Comparison of ENCODE assay signal across 8 cellular contexts in the genomic region with DNA sequence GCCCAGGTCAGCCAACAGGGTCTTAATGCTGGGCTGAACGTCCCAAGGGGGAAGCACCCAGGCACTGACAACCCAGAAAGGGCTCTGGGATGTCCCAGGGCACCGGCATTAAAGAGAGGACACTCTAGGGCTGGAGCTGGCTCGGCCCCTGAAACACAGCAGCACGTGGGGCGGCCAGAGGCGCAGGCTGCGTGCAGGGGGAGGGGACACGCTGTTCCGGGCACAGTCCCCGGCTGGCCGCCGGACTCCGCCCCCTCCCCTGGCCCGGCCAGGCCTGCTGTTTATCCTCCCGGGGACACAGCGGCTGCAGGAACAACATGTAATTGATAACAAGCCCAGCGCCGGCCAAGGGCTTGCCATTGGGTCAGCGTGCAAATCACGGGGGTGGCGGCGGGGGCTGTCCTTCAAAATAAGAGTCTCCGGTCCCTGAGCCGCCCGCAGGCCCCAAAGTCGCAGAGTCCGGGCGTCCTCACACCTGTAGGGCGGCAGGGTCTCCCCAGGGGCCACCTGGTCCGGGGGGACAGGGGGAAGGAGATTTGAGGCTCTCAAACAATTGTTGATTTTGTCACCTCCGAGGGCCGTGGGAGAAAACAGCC. TPM values are rescaled to one million over a fixed set of nuclear protein-coding genes. Genes with fewer than 3 reads are reported as not detected.
DNase-seq lines count a peak whose midpoint lies in the region; ATAC-seq and TF ChIP-seq lines count a peak whose summit lies in the region.

No MANE protein-coding gene starts in this region.

- H3K27me3 ChIP-seq in RWPE2 (ENCODE audit: insufficient read depth, poor library complexity, severe bottlenecking) (peaks cover 31% of the 10 kb centered on the region), ectodermal cell (ENCODE audit: control insufficient read depth, insufficient read depth, low read length, poor library complexity, severe bottlenecking) (peaks cover 37% of the 10 kb centered on the region), right lobe of liver (no peaks in the 10 kb centered on the region)

- peak overlapping the region; percentile 71 for H3K4me3 Mint-ChIP-seq in activated naive CD4-positive, alpha-beta T cell treated with anti-CD3 and anti-CD28 coated beads, Interleukin-2, amount 10 ng/mL, durations not matched to agents 7 days and 5 days
- H3K4me3 Mint-ChIP-seq in stimulated activated naive CD8-positive, alpha-beta T cell treated with anti-CD3 and anti-CD28 coated beads, Interleukin-15, amount 100 ng/mL, for 72 hours: peak overlapping the region; percentile 73 to 79

- intact Hi-C loops in right lobe of liver (cut with DNase I): no loop called here

- H3K36me3 ChIP-seq in RWPE2 (ENCODE audit: low read depth) (no peaks in the 10 kb centered on the region), ectodermal cell (ENCODE audit: control insufficient read depth, insufficient read depth, low read length) (no peaks in the 10 kb centered on the region), right lobe of liver (peaks cover 0 to 14% (median 7%) of the 10 kb centered on the region in 4 donors)

- TF ChIP-seq POLR2A in right lobe of liver (IDR thresholded peaks at IDR 0.05): peak; percentile 88

- CTCF ChIA-PET in activated naive CD4-positive, alpha-beta T cell treated with anti-CD3 and anti-CD28 coated beads, Interleukin-2, amount 10 ng/mL, durations not matched to agents 7 days and 5 days (lab: Charles Lee): no interaction called here

- H3K36me3 Mint-ChIP-seq in activated naive CD4-positive, alpha-beta T cell treated with anti-CD3 and anti-CD28 coated beads, Interleukin-2, amount 10 ng/mL, durations not matched to agents 7 days and 5 days: peaks cover 2% of the 10 kb centered on the region
- no peaks in the 10 kb centered on the region for H3K36me3 Mint-ChIP-seq in activated naive CD4-positive, alpha-beta T cell treated with anti-CD3 and anti-CD28 coated beads, Interleukin-2, amount 50 U/mL, for 72 hours

- peaks cover 16% of the 10 kb centered on the region for H3K4me1 Mint-ChIP-seq in activated naive CD4-positive, alpha-beta T cell treated with anti-CD3 and anti-CD28 coated beads, Interleukin-2, amount 10 ng/mL, durations not matched to agents 7 days and 5 days
- H3K4me1 Mint-ChIP-seq in stimulated activated naive CD8-positive, alpha-beta T cell treated with anti-CD3 and anti-CD28 coated beads, Interleukin-15, amount 100 ng/mL, for 72 hours: peaks cover 16% of the 10 kb centered on the region

- H3K4me1 ChIP-seq in RWPE2 (ENCODE audit: insufficient read depth, poor library complexity, severe bottlenecking) (no peaks in the 10 kb centered on the region), ectodermal cell (ENCODE audit: control insufficient read depth, insufficient read depth, low read length) (peaks cover 7% of the 10 kb centered on the region), right lobe of liver (peaks cover 0 to 25% (median 9%) of the 10 kb centered on the region in 4 donors)

- no peak for DNase-seq in activated naive CD4-positive, alpha-beta T cell treated with anti-CD3 and anti-CD28 coated beads, Interleukin-2, amount 10 ng/mL, durations not matched to agents 7 days and 5 days
- no peak for DNase-seq in activated naive CD4-positive, alpha-beta T cell treated with anti-CD3 and anti-CD28 coated beads, Interleukin-2, amount 50 U/mL, for 72 hours (ENCODE audit: low spot score in 2 of 2)
- DNase-seq in RWPE2 (ENCODE audit: low spot score) (no peak), right lobe of liver (peak; percentile 96 to 98 (median 98)), NCI-H345 treated with DMSO at 0.1 percent for 48 hours (lab: John Stamatoyannopoulos, UW; ENCODE audit: unreplicated experiment) (no peak)
- no peak for DNase-seq in stimulated activated naive CD8-positive, alpha-beta T cell treated with anti-CD3 and anti-CD28 coated beads, Interleukin-15, amount 100 ng/mL, for 72 hours

- H3K9me3 ChIP-seq in RWPE2 (ENCODE audit: severe bottlenecking) (no peaks in the 10 kb centered on the region), ectodermal cell (ENCODE audit: control insufficient read depth, low read length) (no peaks in the 10 kb centered on the region), right lobe of liver (no peaks in the 10 kb centered on the region)

- no peak for ATAC-seq in activated naive CD4-positive, alpha-beta T cell treated with anti-CD3 and anti-CD28 coated beads, Interleukin-2, amount 50 U/mL, for 72 hours
- ATAC-seq in RWPE2 (ENCODE audit: low read depth) (peak; percentile 6; the same call in 1 of the 3 replicates), right lobe of liver (peak; percentile 53 to 72 (median 67)), GM21825 (IDR thresholded peaks at IDR 0.05; ENCODE audit: unreplicated experiment) (no peak)
- ATAC-seq in stimulated activated naive CD8-positive, alpha-beta T cell treated with anti-CD3 and anti-CD28 coated beads, Interleukin-15, amount 100 ng/mL, for 72 hours: no peak

- no peaks in the 10 kb centered on the region for H3K9me3 Mint-ChIP-seq in activated naive CD4-positive, alpha-beta T cell treated with anti-CD3 and anti-CD28 coated beads, Interleukin-2, amount 10 ng/mL, durations not matched to agents 7 days and 5 days
- no peaks in the 10 kb centered on the region for H3K9me3 Mint-ChIP-seq in activated naive CD4-positive, alpha-beta T cell treated with anti-CD3 and anti-CD28 coated beads, Interleukin-2, amount 50 U/mL, for 72 hours
- no peaks in the 10 kb centered on the region for H3K9me3 Mint-ChIP-seq in stimulated activated naive CD8-positive, alpha-beta T cell treated with anti-CD3 and anti-CD28 coated beads, Interleukin-15, amount 100 ng/mL, for 72 hours

- H3K27ac ChIP-seq in RWPE2 (ENCODE audit: poor library complexity, severe bottlenecking) (no peak overlapping the region), ectodermal cell (ENCODE audit: insufficient read depth, low read depth, low read length, poor library complexity, severe bottlenecking) (no peak overlapping the region), right lobe of liver (peak overlapping the region; percentile 83 to 97 (median 97))

- 0 to 1% methylated on average over 32 of the region's 32 CpGs for WGBS in ectodermal cell, 2 experiments
- under 1% methylated on average over 17 of the region's 32 CpGs for WGBS in right lobe of liver (ENCODE audit: insufficient coverage, low coverage, low lambda C conversion rate, missing lambda C conversion rate)

- TF ChIP-seq CTCF in RWPE2 (IDR thresholded peaks at IDR 0.05; ENCODE audit: poor library complexity, severe bottlenecking) (no peak), right lobe of liver (IDR thresholded peaks at IDR 0.05) (no peak)

- no peak overlapping the region for H3K4me3 ChIP-seq in RWPE2 (ENCODE audit: severe bottlenecking)
- H3K4me3 ChIP-seq in ectodermal cell (ENCODE audit: insufficient read depth, low read depth, low read length): peak overlapping the region; percentile 53
- H3K4me3 ChIP-seq in right lobe of liver: peak overlapping the region; percentile 66 to 78 (median 73)

- H3K27ac Mint-ChIP-seq in activated naive CD4-positive, alpha-beta T cell treated with anti-CD3 and anti-CD28 coated beads, Interleukin-2, amount 10 ng/mL, durations not matched to agents 7 days and 5 days: peak overlapping the region; percentile 33
- no peak overlapping the region for H3K27ac Mint-ChIP-seq in activated naive CD4-positive, alpha-beta T cell treated with anti-CD3 and anti-CD28 coated beads, Interleukin-2, amount 50 U/mL, for 72 hours
- H3K27ac Mint-ChIP-seq in stimulated activated naive CD8-positive, alpha-beta T cell treated with anti-CD3 and anti-CD28 coated beads, Interleukin-15, amount 100 ng/mL, for 72 hours: peak overlapping the region in 1 of 2 donors; percentile 50

- H3K27me3 Mint-ChIP-seq in activated naive CD4-positive, alpha-beta T cell treated with anti-CD3 and anti-CD28 coated beads, Interleukin-2, amount 10 ng/mL, durations not matched to agents 7 days and 5 days: peaks cover 71% of the 10 kb centered on the region
- H3K27me3 Mint-ChIP-seq in stimulated activated naive CD8-positive, alpha-beta T cell treated with anti-CD3 and anti-CD28 coated beads, Interleukin-15, amount 100 ng/mL, for 72 hours: peaks cover 53% of the 10 kb centered on the region

RNA-seq across cellular contexts. Expression of a gene that starts 1.3 kb away (rescaled TPM):
- under 1 TPM in 1 of 2 donors, not detected in 1; 0.68 TPM for total RNA-seq in activated naive CD4-positive, alpha-beta T cell treated with anti-CD3 and anti-CD28 coated beads, Interleukin-2, amount 50 U/mL, for 72 hours
- polyA plus RNA-seq in ectodermal cell (2013, experiment 1 of 4): 2.9 TPM
- polyA plus RNA-seq in ectodermal cell (2013, experiment 2 of 4): 3.7 TPM
- 2.2 TPM for polyA plus RNA-seq in ectodermal cell (2013, experiment 3 of 4)
- 2.5 TPM for polyA plus RNA-seq in ectodermal cell (2013, experiment 4 of 4)
- 100 to 1,000 TPM in 2 of 6 experiments, 10 to 100 TPM in 4; 14.4 to 112 (median 89.3) TPM for total RNA-seq in right lobe of liver

RNA-seq across cellular contexts. Expression of a gene that starts 38.8 kb away (rescaled TPM):
- not detected for total RNA-seq in activated naive CD4-positive, alpha-beta T cell treated with anti-CD3 and anti-CD28 coated beads, Interleukin-2, amount 50 U/mL, for 72 hours
- polyA plus RNA-seq in ectodermal cell (2013, experiment 1 of 4): 2.5 TPM
- 3.1 TPM for polyA plus RNA-seq in ectodermal cell (2013, experiment 2 of 4)
- polyA plus RNA-seq in ectodermal cell (2013, experiment 3 of 4): 4.6 TPM
- polyA plus RNA-seq in ectodermal cell (2013, experiment 4 of 4): 4.6 TPM
- not detected for total RNA-seq in right lobe of liver

Comparison
In these comparisons a context has a peak if more than half of its experiments do, and no peak if none do; other contexts are left out.
1. DNase-seq: peak in right lobe of liver (3 of 3); none in activated naive CD4-positive, alpha-beta T cell treated with anti-CD3 and anti-CD28 coated beads, Interleukin-2, amount 10 ng/mL, durations not matched to agents 7 days and 5 days (single experiment), activated naive CD4-positive, alpha-beta T cell treated with anti-CD3 and anti-CD28 coated beads, Interleukin-2, amount 50 U/mL, for 72 hours (0 of 2), RWPE2 (single experiment), stimulated activated naive CD8-positive, alpha-beta T cell treated with anti-CD3 and anti-CD28 coated beads, Interleukin-15, amount 100 ng/mL, for 72 hours (0 of 2) and NCI-H345 treated with DMSO at 0.1 percent for 48 hours (single experiment).
2. ATAC-seq: peak in RWPE2 (single experiment) and right lobe of liver (4 of 4); none in activated naive CD4-positive, alpha-beta T cell treated with anti-CD3 and anti-CD28 coated beads, Interleukin-2, amount 50 U/mL, for 72 hours (0 of 2), stimulated activated naive CD8-positive, alpha-beta T cell treated with anti-CD3 and anti-CD28 coated beads, Interleukin-15, amount 100 ng/mL, for 72 hours (single experiment) and GM21825 (single experiment).
3. H3K27ac ChIP-seq: peak in right lobe of liver (3 of 3); none in RWPE2 (single experiment) and ectodermal cell (single experiment).
4. RNA of a gene that starts 1.3 kb away (total RNA-seq): 14.4 to 112 TPM in right lobe of liver; 0.68 TPM in activated naive CD4-positive, alpha-beta T cell treated with anti-CD3 and anti-CD28 coated beads, Interleukin-2, amount 50 U/mL, for 72 hours; every median in the first group is over 4 times any median in the second.